9 cellular contexts compared by ENCODE assay signal in genomic region chr18:43661570-43661969, GRCh38.
DNase-seq lines count a peak whose midpoint lies in the region; ATAC-seq and TF ChIP-seq lines count a peak whose summit lies in the region.
"Had no signal": no experiment of that assay in that cellular context is flagged by ENCODE, and none has a peak within 500 bp of the region (broad histone marks: within the 10 kb centered on the region; RNA-seq: fewer than 3 reads in every experiment).

No MANE protein-coding gene starts in this region.

- H3K27ac ChIP-seq in testis (no peak overlapping the region), ovary (no peak overlapping the region)
- H3K27ac ChIP-seq: BLaER1 treated with 17β-estradiol and CSF1 and Interleukin-3, amounts not matched to agents 10 nM and 100 nM had no signal

- H3K36me3 ChIP-seq in testis (ENCODE audit: low read depth, missing control alignments): no peaks in the 10 kb centered on the region
- H3K36me3 ChIP-seq in ovary: no peaks in the 10 kb centered on the region
- H3K36me3 ChIP-seq: BLaER1 treated with 17β-estradiol and CSF1 and Interleukin-3, amounts not matched to agents 10 nM and 100 nM had no signal

- TF ChIP-seq CTCF in testis (IDR thresholded peaks at IDR 0.05): peak in 1 of 3 experiments; percentile 8
- no peak for TF ChIP-seq CTCF in ovary (IDR thresholded peaks at IDR 0.05)

- no peak for TF ChIP-seq POLR2A in testis (IDR thresholded peaks at IDR 0.05)
- TF ChIP-seq POLR2A in ovary (IDR thresholded peaks at IDR 0.05): no peak

- no peaks in the 10 kb centered on the region for H3K4me1 ChIP-seq in testis
- no peaks in the 10 kb centered on the region for H3K4me1 ChIP-seq in ovary (ENCODE audit: insufficient read depth)
- H3K4me1 ChIP-seq: BLaER1 treated with 17β-estradiol and CSF1 and Interleukin-3, amounts not matched to agents 10 nM and 100 nM had no signal

- TF ChIP-seq EP300 in ovary (IDR thresholded peaks at IDR 0.05): no peak

- H3K4me3 ChIP-seq in testis (no peak overlapping the region), ovary (no peak overlapping the region)
- H3K4me3 ChIP-seq: BLaER1 treated with 17β-estradiol and CSF1 and Interleukin-3, amounts not matched to agents 10 nM and 100 nM had no signal

- no peaks in the 10 kb centered on the region for H3K9me3 ChIP-seq in testis
- no peaks in the 10 kb centered on the region for H3K9me3 ChIP-seq in ovary
- H3K9me3 ChIP-seq: BLaER1 treated with 17β-estradiol and CSF1 and Interleukin-3, amounts not matched to agents 10 nM and 100 nM had no signal

- H3K27me3 ChIP-seq in testis: no peaks in the 10 kb centered on the region
- H3K27me3 ChIP-seq in ovary: no peaks in the 10 kb centered on the region
- H3K27me3 ChIP-seq: BLaER1 treated with 17β-estradiol and CSF1 and Interleukin-3, amounts not matched to agents 10 nM and 100 nM had no signal

- DNase-seq in NCI-H526 (lab: John Stamatoyannopoulos, UW) (peak; percentile 20 to 75), NCI-H526 treated with DMSO at 0.1 percent for 48 hours (lab: John Stamatoyannopoulos, UW) (no peak), NCI-H82 treated with DMSO at 0.1 percent for 48 hours (lab: John Stamatoyannopoulos, UW; ENCODE audit: unreplicated experiment) (peak; percentile 33), fibroblast of gingiva (ENCODE audit: low read depth) (peak; percentile 69), testis (peak; percentile 16), activated T-cell treated with anti-CD3 and anti-CD28 coated beads for 4 hours (no peak), ovary (no peak)

- intact Hi-C loops in testis (cut with DNase I; ENCODE audit: low total_unique reads): no loop called here
- intact Hi-C loops in ovary (cut with DNase I): no loop called here

- 44 to 60% methylated on average over 2 of the region's 2 CpGs for WGBS in testis, 2 donors
- 46 to 57% (median 55%) methylated on average over 2 of the region's 2 CpGs for WGBS in ovary, 3 donors

- peak; percentile 67 for ATAC-seq in HG03097 (IDR thresholded peaks at IDR 0.05; ENCODE audit: low FRiP score, unreplicated experiment)

Comparison
In these comparisons a context has a peak if more than half of its experiments do, and no peak if none do; other contexts are left out.
1. DNase-seq: peak in NCI-H526 (2 of 2), NCI-H82 treated with DMSO at 0.1 percent for 48 hours (single experiment), fibroblast of gingiva (single experiment) and testis (single experiment); none in NCI-H526 treated with DMSO at 0.1 percent for 48 hours (single experiment), activated T-cell treated with anti-CD3 and anti-CD28 coated beads for 4 hours (single experiment) and ovary (0 of 5).